25 cellular contexts compared by ENCODE assay signal in the genomic region with DNA sequence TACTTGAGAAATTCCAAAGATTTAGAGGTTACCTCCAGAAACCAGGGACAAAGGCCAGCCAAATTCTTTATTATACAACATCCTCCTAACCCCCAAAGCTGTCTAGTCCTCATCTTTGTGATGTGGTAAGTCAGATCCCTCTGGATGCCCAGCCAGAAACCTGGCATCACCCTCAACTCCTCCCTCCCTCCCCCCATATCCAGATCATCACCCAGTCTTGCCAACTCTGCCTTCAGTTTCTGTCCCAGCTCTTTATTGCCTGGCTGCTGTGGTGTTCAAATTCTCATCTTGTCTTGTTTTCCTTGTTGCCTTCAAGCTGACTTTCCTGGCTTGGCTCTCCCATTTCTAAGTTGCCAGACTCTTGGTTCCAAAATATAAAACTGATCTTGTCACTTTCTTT.
"Had no signal": no experiment of that assay in that cellular context is flagged by ENCODE, and none has a peak within 500 bp of the region (broad histone marks: within the 10 kb centered on the region; RNA-seq: fewer than 3 reads in every experiment).

No MANE protein-coding gene starts in this region.

- H3K27ac ChIP-seq: cardiac muscle cell, left ventricle myocardium inferior, pancreas, psoas muscle, right atrium auricular region, spleen, thoracic aorta, upper lobe of left lung had no signal

- H3K36me3 ChIP-seq: cardiac muscle cell, left ventricle myocardium inferior, pancreas, right atrium auricular region, upper lobe of left lung had no signal

- DNase-seq: activated CD4-positive, alpha-beta T cell treated with anti-CD3 and anti-CD28 coated beads, Interleukin-2, amount 50 U/mL, for 4 hours; activated CD8-positive, alpha-beta memory T cell treated with anti-CD3 and anti-CD28 coated beads for 24 hours; activated CD8-positive, alpha-beta memory T cell treated with anti-CD3 and anti-CD28 coated beads, Interleukin-2, amount 50 U/mL, for 4 hours; activated naive CD4-positive, alpha-beta T cell treated with anti-CD3 and anti-CD28 coated beads for 36 hours; activated naive CD8-positive, alpha-beta T cell treated with anti-CD3 and anti-CD28 coated beads, Interleukin-2, amount 50 U/mL, for 24 hours; activated T-cell treated with anti-CD3 and anti-CD28 coated beads, Interleukin-2, amount 50 U/mL, for 4 hours; dermis blood vessel endothelial cell; effector CD8-positive, alpha-beta T cell; head of caudate nucleus; hypothalamus; left ventricle myocardium inferior; nephron progenitor cell; pancreas; psoas muscle; spleen; stimulated activated CD4-positive, alpha-beta T cell treated with anti-CD3 and anti-CD28 coated beads, Interleukin-4, amount 100 ng/mL, for 1 hour; stimulated activated naive CD4-positive, alpha-beta T cell; upper lobe of left lung had no signal

- H3K9me3 ChIP-seq: pancreas, thoracic aorta, upper lobe of left lung had no signal

- H3K27me3 ChIP-seq: cardiac muscle cell, pancreas, right atrium auricular region, spleen, upper lobe of left lung had no signal

- ATAC-seq: activated CD4-positive, CD25-positive, alpha-beta regulatory T cell treated with anti-CD3 and anti-CD28 coated beads, Interleukin-2, amount 50 U/mL, for 24 hours; activated naive CD8-positive, alpha-beta T cell treated with anti-CD3 and anti-CD28 coated beads, Interleukin-2, amount 50 U/mL, for 24 hours; activated T-cell treated with anti-CD3 and anti-CD28 coated beads, Interleukin-2, amount 50 U/mL, for 4 hours; esophagus mucosa; pancreas had no signal

- H3K27ac Mint-ChIP-seq: activated naive CD4-positive, alpha-beta T cell treated with anti-CD3 and anti-CD28 coated beads for 36 hours; activated naive CD8-positive, alpha-beta T cell treated with anti-CD3 and anti-CD28 coated beads, Interleukin-2, amount 50 U/mL, for 24 hours; memory B cell; nephron progenitor cell; T-helper 1 cell treated with Interleukin-12 subunit alpha and Interleukin-12 subunit beta and Interleukin-4 antibody, amounts not matched to agents 30 μg/mL and 1 μg/mL, for 36 hours had no signal

- H3K4me1 ChIP-seq: pancreas had no signal

- H3K4me3 Mint-ChIP-seq: activated naive CD4-positive, alpha-beta T cell treated with anti-CD3 and anti-CD28 coated beads for 36 hours; activated naive CD8-positive, alpha-beta T cell treated with anti-CD3 and anti-CD28 coated beads, Interleukin-2, amount 50 U/mL, for 24 hours; activated T-cell treated with anti-CD3 and anti-CD28 coated beads, Interleukin-2, amount 50 U/mL, for 4 hours; memory B cell; nephron progenitor cell; T-helper 1 cell treated with Interleukin-12 subunit alpha and Interleukin-12 subunit beta and Interleukin-4 antibody, amounts not matched to agents 30 μg/mL and 1 μg/mL, for 36 hours had no signal

- H3K27me3 Mint-ChIP-seq: activated naive CD8-positive, alpha-beta T cell treated with anti-CD3 and anti-CD28 coated beads, Interleukin-2, amount 50 U/mL, for 24 hours; memory B cell had no signal

- H3K4me3 ChIP-seq: cardiac muscle cell, left ventricle myocardium inferior, pancreas, psoas muscle, right atrium auricular region, spleen, thoracic aorta, upper lobe of left lung had no signal
